ENCODE assay signal across 8 cellular contexts in genomic region chr2:168246483-168247340, GRCh38. TPM values are rescaled to one million over a fixed set of nuclear protein-coding genes. Genes with fewer than 3 reads are reported as not detected.
A peak's percentile ranks its signal among the peaks of the same experiment; 100 is the strongest.
DNase-seq lines count a peak whose midpoint lies in the region; ATAC-seq lines count a peak whose summit lies in the region.

No MANE protein-coding gene starts in this region.

- H3K27ac Mint-ChIP-seq in activated CD8-positive, alpha-beta memory T cell treated with anti-CD3 and anti-CD28 coated beads, Interleukin-2, amount 10 ng/mL, durations not matched to agents 7 days and 5 days: peak overlapping the region; percentile 92

- CTCF ChIA-PET in activated CD8-positive, alpha-beta memory T cell treated with anti-CD3 and anti-CD28 coated beads, Interleukin-2, amount 10 ng/mL, durations not matched to agents 7 days and 5 days (lab: Charles Lee): interaction anchor here (0.6 to 1.0 kb wide), 3 partner anchors 51 to 1766 kb away, joined by 3 to 5 read pairs (median 4); no protein-coding TSS in a partner anchor

- H3K4me1 Mint-ChIP-seq in activated CD8-positive, alpha-beta memory T cell treated with anti-CD3 and anti-CD28 coated beads, Interleukin-2, amount 10 ng/mL, durations not matched to agents 7 days and 5 days: peaks cover 38% of the 10 kb centered on the region

- peak overlapping the region; percentile 59 for H3K27ac ChIP-seq in mesodermal cell (ENCODE audit: low read depth, low read length, severe bottlenecking)

- H3K4me3 ChIP-seq in endocrine pancreas (ENCODE audit: control insufficient read depth, insufficient read depth, low read length) (peak overlapping the region; percentile 64), mesodermal cell (ENCODE audit: extremely low read depth, insufficient read depth, low read length, poor library complexity, severe bottlenecking) (peak overlapping the region; percentile 71)

- H3K4me3 Mint-ChIP-seq in activated CD8-positive, alpha-beta memory T cell treated with anti-CD3 and anti-CD28 coated beads, Interleukin-2, amount 10 ng/mL, durations not matched to agents 7 days and 5 days: peak overlapping the region; percentile 88

- H3K9me3 Mint-ChIP-seq in activated CD8-positive, alpha-beta memory T cell treated with anti-CD3 and anti-CD28 coated beads, Interleukin-2, amount 10 ng/mL, durations not matched to agents 7 days and 5 days (ENCODE audit: low read depth): no peaks in the 10 kb centered on the region

- WGBS in mesodermal cell (ENCODE audit: insufficient coverage in 2 of 2), 2 experiments: 0 to 1% methylated on average over 46 to 56 of the region's 95 CpGs

- H3K36me3 ChIP-seq in endocrine pancreas (ENCODE audit: control insufficient read depth, insufficient read depth, low read length): no peaks in the 10 kb centered on the region
- H3K36me3 ChIP-seq in mesodermal cell (ENCODE audit: control insufficient read depth, insufficient read depth, low read length): no peaks in the 10 kb centered on the region

- peaks cover 6% of the 10 kb centered on the region for H3K4me1 ChIP-seq in endocrine pancreas (ENCODE audit: control insufficient read depth, insufficient read depth, low read length)
- H3K4me1 ChIP-seq in mesodermal cell (ENCODE audit: control insufficient read depth, insufficient read depth, low read length, poor library complexity, severe bottlenecking): peaks cover 16% of the 10 kb centered on the region

- ATAC-seq in GM18502 (IDR thresholded peaks at IDR 0.05; ENCODE audit: poor library complexity, unreplicated experiment) (peak; percentile 65), HG02973 (IDR thresholded peaks at IDR 0.05; ENCODE audit: unreplicated experiment) (peak; percentile 63)
- ATAC-seq in activated CD8-positive, alpha-beta memory T cell treated with anti-CD3 and anti-CD28 coated beads, Interleukin-2, amount 10 ng/mL, durations not matched to agents 7 days and 5 days: peak; percentile 65

- H3K36me3 Mint-ChIP-seq in activated CD8-positive, alpha-beta memory T cell treated with anti-CD3 and anti-CD28 coated beads, Interleukin-2, amount 10 ng/mL, durations not matched to agents 7 days and 5 days: peaks cover 10% of the 10 kb centered on the region

- H3K27me3 Mint-ChIP-seq in activated CD8-positive, alpha-beta memory T cell treated with anti-CD3 and anti-CD28 coated beads, Interleukin-2, amount 10 ng/mL, durations not matched to agents 7 days and 5 days: peaks cover 5% of the 10 kb centered on the region

- no peaks in the 10 kb centered on the region for H3K27me3 ChIP-seq in endocrine pancreas (ENCODE audit: control insufficient read depth, insufficient read depth, low read length)

- peak overlapping the region; percentile 65 for H3K9ac ChIP-seq in endocrine pancreas (ENCODE audit: control insufficient read depth, insufficient read depth, low read length)

- H3K9me3 ChIP-seq in endocrine pancreas (ENCODE audit: control insufficient read depth, low read length) (no peaks in the 10 kb centered on the region), mesodermal cell (ENCODE audit: control insufficient read depth, low read length) (no peaks in the 10 kb centered on the region)

- DNase-seq in A172 (ENCODE audit: low spot score): peak; percentile 44
- peak; percentile 57 for DNase-seq in NCI-H526 treated with DMSO at 0.1 percent for 48 hours (lab: John Stamatoyannopoulos, UW)
- DNase-seq in activated CD8-positive, alpha-beta memory T cell treated with anti-CD3 and anti-CD28 coated beads, Interleukin-2, amount 10 ng/mL, durations not matched to agents 7 days and 5 days: peak; percentile 89
- peak; percentile 39 for DNase-seq in stimulated activated CD8-positive, alpha-beta memory T cell treated with anti-CD3 and anti-CD28 coated beads, Interleukin-15, amount 100 ng/mL, for 24 hours (ENCODE audit: low read depth)

RNA-seq across cellular contexts. Expression of gene STK39, which starts 0.7 kb away (rescaled TPM):
- 35.3 and 37.5 TPM in 2 replicates for total RNA-seq in A172 (2014; rRNA removed; shearing (Covaris generic))
- total RNA-seq in activated CD8-positive, alpha-beta memory T cell treated with anti-CD3 and anti-CD28 coated beads, Interleukin-2, amount 10 ng/mL, durations not matched to agents 7 days and 5 days: 10 to 100 TPM; 29.4 to 35.7 TPM
- 25.0 TPM for polyA plus RNA-seq in mesodermal cell (2013, experiment 1 of 2)
- polyA plus RNA-seq in mesodermal cell (2013, experiment 2 of 2): 27.5 TPM

Comparison
In these comparisons a context has a peak if more than half of its experiments do, and no peak if none do; other contexts are left out.
1. Peak in every context shown above with its lines: DNase-seq, ATAC-seq, H3K4me3 ChIP-seq and H3K27ac ChIP-seq.
2. DNase-seq: peak in every context shown above with its lines; median percentile 89 in activated CD8-positive, alpha-beta memory T cell treated with anti-CD3 and anti-CD28 coated beads, Interleukin-2, amount 10 ng/mL, durations not matched to agents 7 days and 5 days; 57 in NCI-H526 treated with DMSO at 0.1 percent for 48 hours; 44 in A172; 39 in stimulated activated CD8-positive, alpha-beta memory T cell treated with anti-CD3 and anti-CD28 coated beads, Interleukin-15, amount 100 ng/mL, for 24 hours.